In the genomic region with DNA sequence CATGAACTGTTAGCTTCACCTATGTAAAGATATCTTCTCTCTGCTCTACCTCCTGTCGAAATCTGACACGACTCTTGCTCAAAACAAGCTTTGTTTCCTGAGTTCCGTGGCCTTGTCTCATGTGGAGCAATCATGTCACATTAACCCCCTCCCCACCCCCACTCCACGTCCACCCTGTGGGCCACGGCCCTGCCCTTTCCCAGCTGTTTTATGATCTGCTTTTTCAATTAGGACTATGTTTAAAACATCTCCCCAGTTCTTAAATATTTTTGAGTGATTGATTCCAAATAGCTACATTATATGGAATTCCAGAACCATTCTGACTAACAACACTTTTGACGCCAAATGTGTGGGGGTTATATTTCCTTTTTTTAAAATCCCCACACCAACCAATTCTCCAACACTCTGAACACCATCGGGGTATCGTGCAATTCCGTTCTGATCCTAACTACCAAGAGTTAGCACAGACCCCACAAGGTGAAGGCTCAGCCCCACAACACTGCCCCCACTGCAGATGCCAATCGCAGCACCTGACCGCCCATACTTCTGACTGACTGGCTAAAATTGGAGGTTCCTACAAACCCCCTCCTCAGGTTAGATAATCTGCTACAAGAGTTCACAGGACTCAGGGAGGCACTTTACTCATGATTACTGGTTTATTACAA, we compare ENCODE assay signal across 26 cellular contexts. TPM values are rescaled to one million over a fixed set of nuclear protein-coding genes. Genes with fewer than 3 reads are reported as not detected.
"Had no signal": no experiment of that assay in that cellular context is flagged by ENCODE, and none has a peak within 500 bp of the region (broad histone marks: within the 10 kb centered on the region; RNA-seq: fewer than 3 reads in every experiment).

No MANE protein-coding gene starts in this region.

- H3K4me1 Mint-ChIP-seq: nephron progenitor cell had no signal

- H3K4me3 ChIP-seq: heart left ventricle, ovary, right atrium auricular region, sigmoid colon, skin epidermis, stomach, thoracic aorta, transverse colon had no signal

- H3K4me3 Mint-ChIP-seq: naive thymus-derived CD4-positive, alpha-beta T cell; nephron progenitor cell had no signal

- DNase-seq: dermis blood vessel endothelial cell; effector CD4-positive, alpha-beta T cell; heart left ventricle; hippocampal formation; left colon; naive thymus-derived CD4-positive, alpha-beta T cell; nephron progenitor cell; ovary; sigmoid colon; stimulated activated CD4-positive, alpha-beta T cell treated with anti-CD3 and anti-CD28 coated beads, Interleukin-12 subunit alpha, Interleukin-12 subunit beta, amount 100 ng/mL, for 4 hours; stimulated activated naive CD4-positive, alpha-beta T cell; stomach; substantia nigra; transverse colon had no signal

- H3K36me3 ChIP-seq: heart left ventricle, ovary, right atrium auricular region, sigmoid colon, stomach, thoracic aorta, transverse colon had no signal

- H3K9me3 ChIP-seq: heart left ventricle, ovary, right atrium auricular region, stomach, thoracic aorta, transverse colon had no signal

- H3K27ac ChIP-seq: heart left ventricle, ovary, right atrium auricular region, sigmoid colon, skin epidermis, stomach, thoracic aorta, transverse colon had no signal

- H3K4me1 ChIP-seq: right atrium auricular region, sigmoid colon, stomach, transverse colon had no signal

- H3K27me3 ChIP-seq: ovary, right atrium auricular region had no signal

- H3K27ac Mint-ChIP-seq: naive thymus-derived CD4-positive, alpha-beta T cell; nephron progenitor cell had no signal

RNA-seq across cellular contexts. Expression of a gene that starts 12.7 kb away (rescaled TPM):
- total RNA-seq: dermis blood vessel endothelial cell, fibroblast of lung, glomerular endothelial cell, kidney epithelial cell, lung microvascular endothelial cell had no signal

RNA-seq across cellular contexts. Expression of a gene that starts 12.8 kb away (rescaled TPM):
- total RNA-seq: dermis blood vessel endothelial cell; fibroblast of lung; frontal cortex; glomerular endothelial cell; heart left ventricle; kidney epithelial cell; left colon; liver; lung microvascular endothelial cell; mononuclear cell; naive thymus-derived CD4-positive, alpha-beta T cell; ovary; posterior vena cava; right atrium auricular region; sigmoid colon; stomach; thoracic aorta; transverse colon; ureter had no signal

RNA-seq across cellular contexts. Expression of a gene that starts 28.1 kb away (rescaled TPM):
- total RNA-seq: dermis blood vessel endothelial cell, fibroblast of lung, glomerular endothelial cell, kidney epithelial cell, lung microvascular endothelial cell, sigmoid colon, transverse colon, ureter had no signal

RNA-seq across cellular contexts. Expression of a gene that starts 45.9 kb away (rescaled TPM):
- total RNA-seq: fibroblast of lung, glomerular endothelial cell had no signal

RNA-seq across cellular contexts. Expression of a gene that starts 54.9 kb away (rescaled TPM):
- total RNA-seq: dermis blood vessel endothelial cell; fibroblast of lung; frontal cortex; glomerular endothelial cell; heart left ventricle; left colon; liver; lung microvascular endothelial cell; mononuclear cell; naive thymus-derived CD4-positive, alpha-beta T cell; ovary; posterior vena cava; right atrium auricular region; sigmoid colon; stomach; thoracic aorta; transverse colon had no signal
